ENCODE assay signal across 28 cellular contexts in the genomic region with DNA sequence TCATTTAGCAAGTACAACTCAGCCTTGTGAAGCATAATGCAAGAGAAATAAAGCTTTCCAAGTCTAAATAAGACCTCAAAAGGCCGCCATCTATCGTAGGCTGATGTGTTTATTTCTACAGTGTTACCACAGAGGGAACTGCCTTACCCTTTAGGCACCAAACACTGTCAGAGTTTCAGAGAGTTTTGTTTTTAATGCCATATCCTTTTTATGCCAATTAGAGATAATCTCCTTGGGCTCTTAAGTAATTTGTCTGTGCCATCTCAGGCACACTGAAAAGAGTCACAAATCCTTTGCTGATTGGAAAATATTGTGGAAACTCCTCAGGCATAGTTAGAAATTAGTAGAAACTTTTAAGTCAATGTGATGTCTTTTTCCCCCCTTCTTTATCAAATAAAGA.
"Had no signal": no experiment of that assay in that cellular context is flagged by ENCODE, and none has a peak within 500 bp of the region (broad histone marks: within the 10 kb centered on the region; RNA-seq: fewer than 3 reads in every experiment).

No MANE protein-coding gene starts in this region.

- DNase-seq: dermis blood vessel endothelial cell; effector memory CD4-positive, alpha-beta T cell; foreskin fibroblast; gastrocnemius medialis; head of caudate nucleus; left cardiac atrium; left lung; mesenchymal stem cell; midbrain; naive thymus-derived CD4-positive, alpha-beta T cell; stimulated activated CD4-positive, alpha-beta T cell treated with anti-CD3 and anti-CD28 coated beads, Interleukin-12 subunit alpha, Interleukin-12 subunit beta, amount 100 ng/mL, for 4 hours; stimulated activated CD4-positive, alpha-beta T cell treated with anti-CD3 and anti-CD28 coated beads, Interleukin-1b, Interleukin-23, amount 100 ng/mL, for 48 hours; stimulated activated CD4-positive, alpha-beta T cell treated with anti-CD3 and anti-CD28 coated beads, Interleukin-4, amount 100 ng/mL, for 1 hour; stimulated activated CD8-positive, alpha-beta memory T cell treated with anti-CD3 and anti-CD28 coated beads, Interleukin-4, amount 100 ng/mL, for 48 hours; stimulated activated naive CD4-positive, alpha-beta T cell; stimulated activated naive CD8-positive, alpha-beta T cell treated with anti-CD3 and anti-CD28 coated beads, Interleukin-15, amount 100 ng/mL, for 72 hours; transverse colon; upper lobe of right lung; uterus had no signal

- H3K4me3 ChIP-seq: coronary artery, esophagus muscularis mucosa, gastrocnemius medialis, left lung, neural progenitor cell, prostate gland, right atrium auricular region, smooth muscle cell, suprapubic skin, transverse colon, upper lobe of right lung, uterus had no signal

- H3K4me1 ChIP-seq: esophagus muscularis mucosa, gastrocnemius medialis, left lung, neural progenitor cell, prostate gland, right atrium auricular region, suprapubic skin, transverse colon, upper lobe of right lung, uterus had no signal

- H3K27me3 ChIP-seq: esophagus muscularis mucosa, gastrocnemius medialis, left lung, neural progenitor cell, right atrium auricular region, suprapubic skin, transverse colon, upper lobe of right lung, uterus had no signal

- H3K36me3 ChIP-seq: esophagus muscularis mucosa, gastrocnemius medialis, left lung, neural progenitor cell, prostate gland, right atrium auricular region, suprapubic skin, transverse colon, upper lobe of right lung, uterus had no signal

- H3K9me3 ChIP-seq: gastrocnemius medialis, left lung, prostate gland, right atrium auricular region, suprapubic skin, transverse colon, upper lobe of right lung, uterus had no signal

- H3K27ac ChIP-seq: coronary artery, esophagus muscularis mucosa, gastrocnemius medialis, left lung, neural progenitor cell, prostate gland, right atrium auricular region, suprapubic skin, transverse colon, upper lobe of right lung, uterus had no signal

- H3K4me2 ChIP-seq: neural progenitor cell, smooth muscle cell had no signal

- FAIRE-seq: endothelial cell of umbilical vein had no signal

- H2AFZ ChIP-seq: neural progenitor cell had no signal

- ATAC-seq: gastrocnemius medialis; left cardiac atrium; left lung; naive thymus-derived CD4-positive, alpha-beta T cell; sciatic nerve; stimulated activated naive CD8-positive, alpha-beta T cell treated with anti-CD3 and anti-CD28 coated beads, Interleukin-15, amount 100 ng/mL, for 72 hours; upper lobe of right lung had no signal

- H3K9ac ChIP-seq: neural progenitor cell had no signal
